23 cellular contexts compared by ENCODE assay signal in genomic region chr7:32532086-32532485, GRCh38.
"Had no signal": no experiment of that assay in that cellular context is flagged by ENCODE, and none has a peak within 500 bp of the region (broad histone marks: within the 10 kb centered on the region; RNA-seq: fewer than 3 reads in every experiment).

No MANE protein-coding gene starts in this region.

- H3K27me3 ChIP-seq: gastrocnemius medialis, ovary, right lobe of liver, tibial nerve, upper lobe of left lung had no signal

- H3K36me3 ChIP-seq: gastrocnemius medialis, ovary, right lobe of liver, thoracic aorta, tibial nerve had no signal

- H3K9me3 Mint-ChIP-seq: dendritic cell treated with granulocyte-macrophage colony-stimulating factor and Interleukin-4, amounts not matched to agents 40 ng/mL and 50 ng/mL, for 4 days; endodermal cell; mesothelial cell of epicardium; naive thymus-derived CD4-positive, alpha-beta T cell; nephron; stimulated activated naive B cell treated with anti-CD40 and anti-IgM and Interleukin-4, amounts not matched to agents 10 μg/mL and 1 μg/mL and 100 μg/mL, for 72 hours; stimulated activated naive CD8-positive, alpha-beta T cell treated with anti-CD3 and anti-CD28 coated beads, Interleukin-15, Interleukin-2, amounts not matched to agents 100 ng/mL and 50 ng/mL, for 24 hours had no signal

- H3K27ac ChIP-seq: epithelial cell of prostate, ovary, right lobe of liver, thoracic aorta, tibial nerve, upper lobe of left lung had no signal

- H3K4me3 ChIP-seq: gastrocnemius medialis, ovary, right lobe of liver, thoracic aorta, tibial nerve, upper lobe of left lung had no signal

- DNase-seq: effector CD8-positive, alpha-beta T cell; endodermal cell; foreskin fibroblast; mesenchymal stem cell; naive thymus-derived CD4-positive, alpha-beta T cell; ovary; posterior cingulate gyrus; right lobe of liver; small intestine; stimulated activated CD4-positive, alpha-beta T cell treated with anti-CD3 and anti-CD28 coated beads, Interleukin-15, amount 100 ng/mL, for 24 hours; stimulated activated CD4-positive, alpha-beta T cell treated with anti-CD3 and anti-CD28 coated beads, Interleukin-2, amount 100 ng/mL, for 48 hours; stimulated activated naive B cell treated with anti-CD40 and anti-IgM and Interleukin-4, amounts not matched to agents 10 μg/mL and 1 μg/mL and 100 μg/mL, for 72 hours had no signal

- H3K27ac Mint-ChIP-seq: dendritic cell treated with granulocyte-macrophage colony-stimulating factor and Interleukin-4, amounts not matched to agents 40 ng/mL and 50 ng/mL, for 4 days; mesothelial cell of epicardium; stimulated activated naive CD8-positive, alpha-beta T cell treated with anti-CD3 and anti-CD28 coated beads, Interleukin-15, Interleukin-2, amounts not matched to agents 100 ng/mL and 50 ng/mL, for 24 hours had no signal

- H3K27me3 Mint-ChIP-seq: dendritic cell treated with granulocyte-macrophage colony-stimulating factor and Interleukin-4, amounts not matched to agents 40 ng/mL and 50 ng/mL, for 4 days; naive thymus-derived CD4-positive, alpha-beta T cell; stimulated activated naive B cell treated with anti-CD40 and anti-IgM and Interleukin-4, amounts not matched to agents 10 μg/mL and 1 μg/mL and 100 μg/mL, for 72 hours; stimulated activated naive CD8-positive, alpha-beta T cell treated with anti-CD3 and anti-CD28 coated beads, Interleukin-15, Interleukin-2, amounts not matched to agents 100 ng/mL and 50 ng/mL, for 24 hours had no signal

- H3K4me3 Mint-ChIP-seq: dendritic cell treated with granulocyte-macrophage colony-stimulating factor and Interleukin-4, amounts not matched to agents 40 ng/mL and 50 ng/mL, for 4 days; endodermal cell; mesothelial cell of epicardium; naive thymus-derived CD4-positive, alpha-beta T cell; nephron; stimulated activated naive CD8-positive, alpha-beta T cell treated with anti-CD3 and anti-CD28 coated beads, Interleukin-15, Interleukin-2, amounts not matched to agents 100 ng/mL and 50 ng/mL, for 24 hours had no signal

- H3K4me1 ChIP-seq: right lobe of liver had no signal

- H3K9me3 ChIP-seq: gastrocnemius medialis, ovary, right lobe of liver, thoracic aorta, tibial nerve, upper lobe of left lung had no signal

- ATAC-seq: esophagus mucosa; left lobe of liver; naive thymus-derived CD4-positive, alpha-beta T cell; right lobe of liver; stimulated activated naive B cell treated with anti-CD40 and anti-IgM and Interleukin-4, amounts not matched to agents 10 μg/mL and 1 μg/mL and 100 μg/mL, for 72 hours had no signal
